Comparison of ENCODE assay signal across 3 cellular contexts in the genomic region with DNA sequence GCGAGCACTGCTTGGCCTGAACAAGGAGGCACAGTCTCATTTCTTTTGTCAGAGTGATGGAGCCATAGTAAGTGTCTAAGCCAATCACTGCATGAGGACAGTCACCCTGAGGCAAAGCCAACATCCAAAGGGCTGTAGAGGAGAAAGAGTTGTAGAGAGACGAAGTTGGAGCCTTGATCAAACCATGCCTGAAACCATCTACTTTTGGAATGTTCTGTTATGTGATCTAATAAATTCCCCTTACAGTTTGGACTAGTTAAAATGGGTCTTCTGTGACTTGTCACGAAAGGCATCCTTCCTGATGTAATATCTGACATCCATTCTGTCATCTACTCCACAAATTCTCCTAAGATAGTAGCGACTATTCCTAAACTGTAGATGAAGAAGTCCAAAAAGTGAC.
A peak's percentile ranks its signal among the peaks of the same experiment; 100 is the strongest.
TF ChIP-seq lines count a peak whose summit lies in the region.

No MANE protein-coding gene starts in this region.

TF ChIP-seq in HEK293, 187 proteins besides CTCF, POLR2A, EP300 and RAD21:
- TF ChIP-seq ZNF350 (tag by site-specific recombination; IDR thresholded peaks at IDR 0.05) (no peak), ZNF280D (tag by site-specific recombination; IDR thresholded peaks at IDR 0.05) (0 out of 2 replicates have a peak, but pooled peaks have one; percentile 12)

TF ChIP-seq in K562, 482 proteins besides CTCF, POLR2A, EP300 and RAD21:
- TF ChIP-seq ELK1 (CRISPR knock-in tag; IDR thresholded peaks at IDR 0.05) (no peak), KAT2B (IDR thresholded peaks at IDR 0.05; ENCODE audit: low read depth, low read length) (no peak), YY1 (IDR thresholded peaks at IDR 0.05; ENCODE audit: borderline replicate concordance in 1 of 3, control insufficient read depth in 1 of 3, extremely low read depth in 1 of 3, insufficient read depth in 3 of 3, insufficient read length in 1 of 3, insufficient replicate concordance in 2 of 3, low read depth in 1 of 3, low read length in 2 of 3) (no peak), RBM15 (IDR thresholded peaks at IDR 0.05; ENCODE audit: insufficient read depth, low read length) (no peak), ZNF143 (CRISPR knock-in tag; IDR thresholded peaks at IDR 0.05) (no peak), RBM25 (IDR thresholded peaks at IDR 0.05; ENCODE audit: low read depth, low read length, severe bottlenecking) (peak; percentile 59), PHF21A (IDR thresholded peaks at IDR 0.05; ENCODE audit: borderline replicate concordance, low read depth) (no peak), CCNT2 (IDR thresholded peaks at IDR 0.05; ENCODE audit: borderline replicate concordance, extremely low read depth, insufficient read length, low read depth, low read length) (no peak)
- TF ChIP-seq, protein P1, sequence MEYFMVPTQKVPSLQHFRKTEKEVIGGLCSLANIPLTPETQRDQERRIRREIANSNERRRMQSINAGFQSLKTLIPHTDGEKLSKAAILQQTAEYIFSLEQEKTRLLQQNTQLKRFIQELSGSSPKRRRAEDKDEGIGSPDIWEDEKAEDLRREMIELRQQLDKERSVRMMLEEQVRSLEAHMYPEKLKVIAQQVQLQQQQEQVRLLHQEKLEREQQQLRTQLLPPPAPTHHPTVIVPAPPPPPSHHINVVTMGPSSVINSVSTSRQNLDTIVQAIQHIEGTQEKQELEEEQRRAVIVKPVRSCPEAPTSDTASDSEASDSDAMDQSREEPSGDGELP (CRISPR knock-in tag; IDR thresholded peaks at IDR 0.05; ENCODE audit: borderline replicate concordance), result no peak
TF ChIP-seq in K562: peak in this region for 1.

TF ChIP-seq in H1, 55 proteins besides CTCF, POLR2A, EP300 and RAD21 (continued from another document):
- TF ChIP-seq CBX8 (IDR thresholded peaks at IDR 0.05; ENCODE audit: borderline replicate concordance, low read depth, low read length) (no peak), KDM1A (IDR thresholded peaks at IDR 0.05; ENCODE audit: borderline replicate concordance, low read length) (peak; percentile 55; the same call in 1 of the 2 replicates), SIN3A (conservative IDR thresholded peaks at IDR 0.05 in 1 of 2, IDR thresholded peaks at IDR 0.05 in 1 of 2; ENCODE audit: low read depth in 1 of 2, low read length in 2 of 2) (no peak)
TF ChIP-seq in H1: peak in this region for 1.
